Comparison of ENCODE assay signal across 8 cellular contexts in the genomic region with DNA sequence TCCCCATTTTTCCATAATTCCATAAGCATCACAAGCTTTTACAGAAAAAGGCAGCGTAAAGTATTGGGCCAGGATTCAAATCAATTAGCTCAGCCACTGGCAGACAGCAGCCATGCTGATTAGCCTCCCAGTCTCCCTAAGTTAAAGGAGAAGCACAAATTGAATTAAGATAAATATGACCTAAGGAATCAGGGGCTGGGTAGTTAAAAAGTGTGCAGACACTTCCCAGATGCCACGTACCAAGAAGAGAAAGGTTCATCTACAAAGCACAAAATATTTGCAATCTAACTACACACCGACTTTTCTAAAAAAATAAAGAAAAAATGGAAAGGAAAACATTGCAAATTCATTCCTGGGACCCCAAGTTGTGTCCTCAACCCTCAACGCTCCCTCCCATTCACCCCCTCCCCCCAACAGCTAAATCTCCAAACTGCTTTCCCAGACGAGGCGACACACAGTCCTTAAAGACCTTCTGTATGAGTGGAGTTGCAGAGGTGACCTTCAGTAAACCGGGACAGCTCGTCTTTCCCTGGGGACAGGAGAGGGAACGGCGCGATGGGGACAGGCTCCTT. TPM values are rescaled to one million over a fixed set of nuclear protein-coding genes. Genes with fewer than 3 reads are reported as not detected.
DNase-seq lines count a peak whose midpoint lies in the region; ATAC-seq and TF ChIP-seq lines count a peak whose summit lies in the region.

No MANE protein-coding gene starts in this region.

- no peaks in the 10 kb centered on the region for H3K36me3 ChIP-seq in fibroblast of lung (ENCODE audit: control insufficient read depth, insufficient read depth, low read length)
- no peaks in the 10 kb centered on the region for H3K36me3 ChIP-seq in rectal smooth muscle tissue (ENCODE audit: control insufficient read depth, insufficient read depth, low read length)

- no peak for DNase-seq in T-helper 1 cell
- DNase-seq in fibroblast of lung (ENCODE audit: low read depth in 2 of 2): peak; percentile 35 to 39
- no peak for DNase-seq in NCI-H2107 (lab: John Stamatoyannopoulos, UW)
- no peak for DNase-seq in T-helper 9 cell

- H3K9ac ChIP-seq in fibroblast of lung (ENCODE audit: insufficient read depth, low read length): peak overlapping the region; percentile 84
- H3K9ac ChIP-seq in rectal smooth muscle tissue (ENCODE audit: low read length): peak overlapping the region; percentile 92

- peak overlapping the region; percentile 96 for H3K4me3 Mint-ChIP-seq in T-helper 1 cell treated with Interleukin-12 subunit alpha and Interleukin-12 subunit beta and Interleukin-4 antibody, amounts not matched to agents 30 μg/mL and 1 μg/mL, for 36 hours

- TF ChIP-seq CTCF in fibroblast of lung (conservative IDR thresholded peaks at IDR 0.05 in 1 of 2, IDR thresholded peaks at IDR 0.05 in 1 of 2; ENCODE audit: low read depth in 1 of 2, low read length in 2 of 2): no peak

- ATAC-seq in SK-N-SH treated with all-trans-retinoic acid at 6 μM for 48 hours (peak; percentile 20), GM21447 (IDR thresholded peaks at IDR 0.05; ENCODE audit: unreplicated experiment) (no peak)

- H3K27ac ChIP-seq in fibroblast of lung (ENCODE audit: insufficient read depth, low read length) (peak overlapping the region; percentile 90), rectal smooth muscle tissue (ENCODE audit: low read depth, low read length) (peak overlapping the region; percentile 89)

- no peaks in the 10 kb centered on the region for H3K27me3 Mint-ChIP-seq in T-helper 1 cell treated with Interleukin-12 subunit alpha and Interleukin-12 subunit beta and Interleukin-4 antibody, amounts not matched to agents 30 μg/mL and 1 μg/mL, for 36 hours (ENCODE audit: low read depth)

- H3K4me1 Mint-ChIP-seq in T-helper 1 cell treated with Interleukin-12 subunit alpha and Interleukin-12 subunit beta and Interleukin-4 antibody, amounts not matched to agents 30 μg/mL and 1 μg/mL, for 36 hours (ENCODE audit: low read depth): peaks cover 29% of the 10 kb centered on the region

- H2AFZ ChIP-seq in fibroblast of lung (ENCODE audit: low read length): peak overlapping the region; percentile 81

- H3K4me1 ChIP-seq in fibroblast of lung (ENCODE audit: control insufficient read depth, extremely low read depth, insufficient read depth, low read length): no peaks in the 10 kb centered on the region
- peaks cover 4% of the 10 kb centered on the region for H3K4me1 ChIP-seq in rectal smooth muscle tissue (ENCODE audit: control insufficient read depth, insufficient read depth, low read length)

- H3K27ac Mint-ChIP-seq in T-helper 1 cell treated with Interleukin-12 subunit alpha and Interleukin-12 subunit beta and Interleukin-4 antibody, amounts not matched to agents 30 μg/mL and 1 μg/mL, for 36 hours: peak overlapping the region; percentile 98

- H3K36me3 Mint-ChIP-seq in T-helper 1 cell treated with Interleukin-12 subunit alpha and Interleukin-12 subunit beta and Interleukin-4 antibody, amounts not matched to agents 30 μg/mL and 1 μg/mL, for 36 hours (ENCODE audit: low read depth): peaks cover 17% of the 10 kb centered on the region

- peaks cover 54% of the 10 kb centered on the region for H3K79me2 ChIP-seq in fibroblast of lung (ENCODE audit: control insufficient read depth, insufficient read depth, low read length)

- H3K4me2 ChIP-seq in fibroblast of lung (ENCODE audit: extremely low read depth, insufficient read depth, low read length): peak overlapping the region; percentile 55

- H4K20me1 ChIP-seq in fibroblast of lung (ENCODE audit: control insufficient read depth, extremely low read depth, insufficient read depth, low read length): no peaks in the 10 kb centered on the region

- H3K4me3 ChIP-seq in fibroblast of lung (replicated peaks in 1 of 4; ENCODE audit: control extremely low read depth in 1 of 4, insufficient read depth in 1 of 4, low read depth in 3 of 4, low read length in 4 of 4) (peak overlapping the region; percentile 80 to 99 (median 94)), rectal smooth muscle tissue (ENCODE audit: low read length) (peak overlapping the region; percentile 92)

- H3K27me3 ChIP-seq in fibroblast of lung (ENCODE audit: control insufficient read depth, insufficient read depth, low read length) (no peaks in the 10 kb centered on the region), rectal smooth muscle tissue (ENCODE audit: control insufficient read depth, insufficient read depth, low read length) (no peaks in the 10 kb centered on the region)

- H3K9me3 ChIP-seq in fibroblast of lung (ENCODE audit: control insufficient read depth, insufficient read depth, low read depth, low read length): no peaks in the 10 kb centered on the region

- H3K9me3 Mint-ChIP-seq in T-helper 1 cell treated with Interleukin-12 subunit alpha and Interleukin-12 subunit beta and Interleukin-4 antibody, amounts not matched to agents 30 μg/mL and 1 μg/mL, for 36 hours: no peaks in the 10 kb centered on the region

TF ChIP-seq in SK-N-SH treated with all-trans-retinoic acid at 6 μM for 48 hours, 23 proteins besides CTCF, POLR2A, EP300 and RAD21 (continues in another document):
- no peak for TF ChIP-seq ZNF565 (CRISPR knock-in tag; conservative IDR thresholded peaks at IDR 0.05; ENCODE audit: low read depth)
- no peak for TF ChIP-seq BACH2 (CRISPR knock-in tag; IDR thresholded peaks at IDR 0.05; ENCODE audit: borderline replicate concordance)
- TF ChIP-seq RARB (CRISPR knock-in tag; IDR thresholded peaks at IDR 0.05): no peak
- TF ChIP-seq, protein P1, sequence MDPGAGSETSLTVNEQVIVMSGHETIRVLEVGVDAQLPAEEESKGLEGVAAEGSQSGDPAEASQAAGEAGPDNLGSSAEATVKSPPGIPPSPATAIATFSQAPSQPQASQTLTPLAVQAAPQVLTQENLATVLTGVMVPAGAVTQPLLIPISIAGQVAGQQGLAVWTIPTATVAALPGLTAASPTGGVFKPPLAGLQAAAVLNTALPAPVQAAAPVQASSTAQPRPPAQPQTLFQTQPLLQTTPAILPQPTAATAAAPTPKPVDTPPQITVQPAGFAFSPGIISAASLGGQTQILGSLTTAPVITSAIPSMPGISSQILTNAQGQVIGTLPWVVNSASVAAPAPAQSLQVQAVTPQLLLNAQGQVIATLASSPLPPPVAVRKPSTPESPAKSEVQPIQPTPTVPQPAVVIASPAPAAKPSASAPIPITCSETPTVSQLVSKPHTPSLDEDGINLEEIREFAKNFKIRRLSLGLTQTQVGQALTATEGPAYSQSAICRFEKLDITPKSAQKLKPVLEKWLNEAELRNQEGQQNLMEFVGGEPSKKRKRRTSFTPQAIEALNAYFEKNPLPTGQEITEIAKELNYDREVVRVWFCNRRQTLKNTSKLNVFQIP (CRISPR knock-in tag; IDR thresholded peaks at IDR 0.05; ENCODE audit: borderline replicate concordance, low read depth): no peak
- no peak for TF ChIP-seq ZC3H10 (CRISPR knock-in tag; IDR thresholded peaks at IDR 0.05)
- no peak for TF ChIP-seq ZNF70 (CRISPR knock-in tag; IDR thresholded peaks at IDR 0.05)
- no peak for TF ChIP-seq ZNF8 (CRISPR knock-in tag; IDR thresholded peaks at IDR 0.05)
- TF ChIP-seq, protein P2, sequence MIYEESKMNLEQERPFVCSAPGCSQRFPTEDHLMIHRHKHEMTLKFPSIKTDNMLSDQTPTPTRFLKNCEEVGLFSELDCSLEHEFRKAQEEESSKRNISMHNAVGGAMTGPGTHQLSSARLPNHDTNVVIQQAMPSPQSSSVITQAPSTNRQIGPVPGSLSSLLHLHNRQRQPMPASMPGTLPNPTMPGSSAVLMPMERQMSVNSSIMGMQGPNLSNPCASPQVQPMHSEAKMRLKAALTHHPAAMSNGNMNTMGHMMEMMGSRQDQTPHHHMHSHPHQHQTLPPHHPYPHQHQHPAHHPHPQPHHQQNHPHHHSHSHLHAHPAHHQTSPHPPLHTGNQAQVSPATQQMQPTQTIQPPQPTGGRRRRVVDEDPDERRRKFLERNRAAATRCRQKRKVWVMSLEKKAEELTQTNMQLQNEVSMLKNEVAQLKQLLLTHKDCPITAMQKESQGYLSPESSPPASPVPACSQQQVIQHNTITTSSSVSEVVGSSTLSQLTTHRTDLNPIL (CRISPR knock-in tag; IDR thresholded peaks at IDR 0.05; ENCODE audit: low read depth): no peak
- TF ChIP-seq ISL1 (CRISPR knock-in tag; IDR thresholded peaks at IDR 0.05): no peak
- no peak for TF ChIP-seq ZFP30 (CRISPR knock-in tag; IDR thresholded peaks at IDR 0.05)
- no peak for TF ChIP-seq PPARA (CRISPR knock-in tag; IDR thresholded peaks at IDR 0.05; ENCODE audit: borderline replicate concordance)
- TF ChIP-seq, protein P3, sequence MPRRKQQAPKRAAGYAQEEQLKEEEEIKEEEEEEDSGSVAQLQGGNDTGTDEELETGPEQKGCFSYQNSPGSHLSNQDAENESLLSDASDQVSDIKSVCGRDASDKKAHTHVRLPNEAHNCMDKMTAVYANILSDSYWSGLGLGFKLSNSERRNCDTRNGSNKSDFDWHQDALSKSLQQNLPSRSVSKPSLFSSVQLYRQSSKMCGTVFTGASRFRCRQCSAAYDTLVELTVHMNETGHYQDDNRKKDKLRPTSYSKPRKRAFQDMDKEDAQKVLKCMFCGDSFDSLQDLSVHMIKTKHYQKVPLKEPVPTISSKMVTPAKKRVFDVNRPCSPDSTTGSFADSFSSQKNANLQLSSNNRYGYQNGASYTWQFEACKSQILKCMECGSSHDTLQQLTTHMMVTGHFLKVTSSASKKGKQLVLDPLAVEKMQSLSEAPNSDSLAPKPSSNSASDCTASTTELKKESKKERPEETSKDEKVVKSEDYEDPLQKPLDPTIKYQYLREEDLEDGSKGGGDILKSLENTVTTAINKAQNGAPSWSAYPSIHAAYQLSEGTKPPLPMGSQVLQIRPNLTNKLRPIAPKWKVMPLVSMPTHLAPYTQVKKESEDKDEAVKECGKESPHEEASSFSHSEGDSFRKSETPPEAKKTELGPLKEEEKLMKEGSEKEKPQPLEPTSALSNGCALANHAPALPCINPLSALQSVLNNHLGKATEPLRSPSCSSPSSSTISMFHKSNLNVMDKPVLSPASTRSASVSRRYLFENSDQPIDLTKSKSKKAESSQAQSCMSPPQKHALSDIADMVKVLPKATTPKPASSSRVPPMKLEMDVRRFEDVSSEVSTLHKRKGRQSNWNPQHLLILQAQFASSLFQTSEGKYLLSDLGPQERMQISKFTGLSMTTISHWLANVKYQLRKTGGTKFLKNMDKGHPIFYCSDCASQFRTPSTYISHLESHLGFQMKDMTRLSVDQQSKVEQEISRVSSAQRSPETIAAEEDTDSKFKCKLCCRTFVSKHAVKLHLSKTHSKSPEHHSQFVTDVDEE (CRISPR knock-in tag; IDR thresholded peaks at IDR 0.05): no peak
- TF ChIP-seq GLIS3 (CRISPR knock-in tag; IDR thresholded peaks at IDR 0.05): no peak
- no peak for TF ChIP-seq ARNTL (CRISPR knock-in tag; IDR thresholded peaks at IDR 0.05; ENCODE audit: borderline replicate concordance, low read depth)
- TF ChIP-seq CSDC2 (CRISPR knock-in tag; IDR thresholded peaks at IDR 0.05): no peak

RNA-seq across cellular contexts. Expression of a gene that starts 1.2 kb away (rescaled TPM):
- 62.4 and 73.3 TPM in 2 replicates for total RNA-seq in fibroblast of lung
- polyA plus RNA-seq in fibroblast of lung: 96.5 and 101 TPM in 2 replicates
- polyA plus RNA-seq in fibroblast of lung (2012): 73.4 and 76.9 TPM in 2 replicates
- 5.1 and 14.4 TPM in 2 replicates for polyA minus RNA-seq in fibroblast of lung (ENCODE audit: low replicate concordance)

Comparison
In these comparisons a context has a peak if more than half of its experiments do, and no peak if none do; other contexts are left out.
1. DNase-seq: peak in fibroblast of lung (2 of 2); none in T-helper 1 cell (0 of 5), NCI-H2107 (single experiment) and T-helper 9 cell (single experiment).